Comparison of ENCODE assay signal across 18 cellular contexts in the genomic region with DNA sequence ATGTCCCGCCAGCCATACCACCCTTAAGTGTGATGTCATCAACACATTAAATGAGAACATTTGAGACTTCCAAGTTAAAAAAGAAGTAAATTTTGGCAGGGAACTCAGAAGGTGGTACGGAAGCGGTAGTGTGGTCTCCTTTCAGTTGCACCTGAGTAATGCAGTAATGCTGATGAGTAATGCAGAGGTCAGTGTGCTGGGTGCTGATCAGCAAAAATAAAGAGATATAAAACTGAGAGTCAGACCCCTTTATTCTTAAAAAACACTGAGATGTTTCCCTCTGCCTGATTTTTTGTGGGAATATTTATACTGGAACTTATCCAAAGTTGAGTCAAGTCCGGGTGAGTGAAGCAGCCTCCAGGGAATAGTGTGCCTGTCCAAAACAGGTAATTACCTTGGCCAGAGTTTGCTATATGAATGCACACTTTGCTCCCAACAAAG.
DNase-seq lines count a peak whose midpoint lies in the region; ATAC-seq, FAIRE-seq and TF ChIP-seq lines count a peak whose summit lies in the region.
"Had no signal": no experiment of that assay in that cellular context is flagged by ENCODE, and none has a peak within 500 bp of the region (broad histone marks: within the 10 kb centered on the region; RNA-seq: fewer than 3 reads in every experiment).

No MANE protein-coding gene starts in this region.

- no peaks in the 10 kb centered on the region for H4K20me1 ChIP-seq in keratinocyte (ENCODE audit: control insufficient read depth, extremely low read depth, insufficient read depth, low read length)

- H3K79me2 ChIP-seq in keratinocyte (ENCODE audit: control insufficient read depth, insufficient read depth, low read length), result no peaks in the 10 kb centered on the region

- no peaks in the 10 kb centered on the region for H3K36me3 ChIP-seq in keratinocyte (ENCODE audit: control insufficient read depth in 2 of 2, extremely low read depth in 1 of 2, insufficient read depth in 2 of 2, low read length in 2 of 2)
- no peaks in the 10 kb centered on the region for H3K36me3 ChIP-seq in left ventricle myocardium inferior
- H3K36me3 ChIP-seq: cardiac muscle cell had no signal

- peak; percentile 8; the same call in 1 of the 2 replicates for TF ChIP-seq RAD21 in Ishikawa (IDR thresholded peaks at IDR 0.05; ENCODE audit: low read depth)

- intact Hi-C loops in left ventricle myocardium inferior (cut with micrococcal nuclease), result no loop called here

- peak; percentile 92 for FAIRE-seq in keratinocyte (lab: Jason Lieb, UNC)

- DNase-seq in DMS 273 (lab: John Stamatoyannopoulos, UW; ENCODE audit: unreplicated experiment), result peak; percentile 34
- peak; percentile 56 for DNase-seq in astrocyte of the hippocampus (ENCODE audit: low read depth, low spot score)
- DNase-seq in keratinocyte (ENCODE audit: low read depth, low spot score), result peak; percentile 90
- DNase-seq in left ventricle myocardium inferior, result no peak
- DNase-seq in MV-4-11 (lab: John Stamatoyannopoulos, UW), result no peak
- DNase-seq in superior temporal gyrus (ENCODE audit: extremely low spot score), result no peak
- DNase-seq: activated CD4-positive, alpha-beta T cell treated with anti-CD3 and anti-CD28 coated beads for 48 hours; activated naive CD4-positive, alpha-beta T cell treated with anti-CD3 and anti-CD28 coated beads, Interleukin-2, amount 10 ng/mL, durations not matched to agents 7 days and 5 days; activated T-cell treated with anti-CD3 and anti-CD28 coated beads for 4 hours; effector memory CD4-positive, alpha-beta T cell; foreskin melanocyte; NCI-H187 treated with DMSO at 0.1 percent for 48 hours; NCI-H748 treated with DMSO at 0.1 percent for 48 hours; T-helper 2 cell had no signal

- TF ChIP-seq EP300 in Ishikawa (IDR thresholded peaks at IDR 0.05; ENCODE audit: borderline replicate concordance), result peak; percentile 89

- H3K4me3 ChIP-seq in keratinocyte (ENCODE audit: control insufficient read depth in 2 of 3, extremely low read depth in 1 of 3, insufficient read depth in 2 of 3, low read depth in 1 of 3, low read length in 3 of 3), result no peak overlapping the region
- no peak overlapping the region for H3K4me3 ChIP-seq in left ventricle myocardium inferior
- H3K4me3 ChIP-seq: cardiac muscle cell had no signal

- H3K9ac ChIP-seq in keratinocyte (ENCODE audit: control insufficient read depth, extremely low read depth, insufficient read depth, low read length), result peak overlapping the region; percentile 26

- peak overlapping the region; percentile 4 for H2AFZ ChIP-seq in keratinocyte (ENCODE audit: control insufficient read depth, low read length)

- H3K9me1 ChIP-seq in keratinocyte (ENCODE audit: control insufficient read depth, extremely low read depth, insufficient read depth, low read length), result no peaks in the 10 kb centered on the region

- TF ChIP-seq CTCF in keratinocyte (optimal IDR thresholded peaks at IDR 0.05 in 1 of 3, IDR thresholded peaks at IDR 0.05 in 1 of 3, conservative IDR thresholded peaks at IDR 0.05 in 1 of 3; ENCODE audit: extremely low read depth in 1 of 3, insufficient read depth in 2 of 3, low read length in 3 of 3) (no peak), left ventricle myocardium inferior (IDR thresholded peaks at IDR 0.05; ENCODE audit: borderline replicate concordance) (no peak)

- H3K27me3 ChIP-seq in keratinocyte (ENCODE audit: control insufficient read depth, extremely low read depth, insufficient read depth, low read length) (no peaks in the 10 kb centered on the region), left ventricle myocardium inferior (ENCODE audit: low read depth) (no peaks in the 10 kb centered on the region)
- H3K27me3 ChIP-seq: cardiac muscle cell had no signal

- peak overlapping the region; percentile 45 for H3K4me2 ChIP-seq in keratinocyte (ENCODE audit: control insufficient read depth, extremely low read depth, insufficient read depth, low read depth, low read length)

- H3K9me3 ChIP-seq in keratinocyte (ENCODE audit: control insufficient read depth, low read depth, low read length) (no peaks in the 10 kb centered on the region), left ventricle myocardium inferior (replicated peaks) (peaks cover 7% of the 10 kb centered on the region)

- no peak for ATAC-seq in HG02623 (IDR thresholded peaks at IDR 0.05; ENCODE audit: unreplicated experiment)
- ATAC-seq: natural killer cell treated with Interleukin-12 subunit alpha and Interleukin-12 subunit beta and Interleukin-15 and Interleukin-18, amount 100 ng/mL, for 72 hours had no signal

- H3K4me1 ChIP-seq in keratinocyte (ENCODE audit: control insufficient read depth, extremely low read depth, insufficient read depth, low read length), result peaks cover 43% of the 10 kb centered on the region
- H3K4me1 ChIP-seq in left ventricle myocardium inferior, result peaks cover 13% of the 10 kb centered on the region

- dilution Hi-C loops in keratinocyte (cut with MboI; ENCODE audit: extremely low pct_ligation_motif_present, low sequenced_read_pairs), result no loop called here

- H3K27ac ChIP-seq in keratinocyte (ENCODE audit: control insufficient read depth, insufficient read depth, low read length), result peak overlapping the region; percentile 80
- no peak overlapping the region for H3K27ac ChIP-seq in left ventricle myocardium inferior (replicated peaks)
- H3K27ac ChIP-seq: cardiac muscle cell had no signal

TF ChIP-seq in Ishikawa, 13 proteins besides CTCF, POLR2A, EP300 and RAD21:
- TF ChIP-seq EGR1 (IDR thresholded peaks at IDR 0.05) (no peak), CREB1 (IDR thresholded peaks at IDR 0.05; ENCODE audit: low read depth) (peak; percentile 51; the same call in 1 of the 2 replicates), TEAD4 (IDR thresholded peaks at IDR 0.05) (peak; percentile 71), ZBTB7A (IDR thresholded peaks at IDR 0.05; ENCODE audit: low read depth) (no peak), NFIC (IDR thresholded peaks at IDR 0.05) (peak; percentile 90), TAF1 (IDR thresholded peaks at IDR 0.05; ENCODE audit: low read depth) (no peak), FOXM1 (IDR thresholded peaks at IDR 0.05; ENCODE audit: borderline replicate concordance, low read depth) (peak; percentile 80), CEBPB (IDR thresholded peaks at IDR 0.05) (no peak), TCF12 (IDR thresholded peaks at IDR 0.05; ENCODE audit: low read depth) (peak; percentile 88)
- TF ChIP-seq, protein P1, sequence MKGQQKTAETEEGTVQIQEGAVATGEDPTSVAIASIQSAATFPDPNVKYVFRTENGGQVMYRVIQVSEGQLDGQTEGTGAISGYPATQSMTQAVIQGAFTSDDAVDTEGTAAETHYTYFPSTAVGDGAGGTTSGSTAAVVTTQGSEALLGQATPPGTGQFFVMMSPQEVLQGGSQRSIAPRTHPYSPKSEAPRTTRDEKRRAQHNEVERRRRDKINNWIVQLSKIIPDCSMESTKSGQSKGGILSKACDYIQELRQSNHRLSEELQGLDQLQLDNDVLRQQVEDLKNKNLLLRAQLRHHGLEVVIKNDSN (IDR thresholded peaks at IDR 0.05), result no peak
- TF ChIP-seq, protein P2, sequence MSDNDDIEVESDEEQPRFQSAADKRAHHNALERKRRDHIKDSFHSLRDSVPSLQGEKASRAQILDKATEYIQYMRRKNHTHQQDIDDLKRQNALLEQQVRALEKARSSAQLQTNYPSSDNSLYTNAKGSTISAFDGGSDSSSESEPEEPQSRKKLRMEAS (IDR thresholded peaks at IDR 0.05), result 0 out of 2 replicates have a peak, but pooled peaks have one; percentile 26
TF ChIP-seq in Ishikawa: peak in this region for 6.

Comparison
In these comparisons a context has a peak if more than half of its experiments do, and no peak if none do; other contexts are left out.
1. DNase-seq: peak in DMS 273 (single experiment), astrocyte of the hippocampus (single experiment) and keratinocyte (single experiment); none in left ventricle myocardium inferior (single experiment), MV-4-11 (single experiment) and superior temporal gyrus (single experiment).